ENCODE assay signal across 8 cellular contexts in genomic region chr3:4986611-4987373, GRCh38. TPM values are rescaled to one million over a fixed set of nuclear protein-coding genes. Genes with fewer than 3 reads are reported as not detected.
DNase-seq lines count a peak whose midpoint lies in the region; ATAC-seq and TF ChIP-seq lines count a peak whose summit lies in the region.

No MANE protein-coding gene starts in this region.

- peaks cover 42% of the 10 kb centered on the region for H3K36me3 Mint-ChIP-seq in activated CD8-positive, alpha-beta T cell treated with anti-CD3 and anti-CD28 coated beads for 36 hours (ENCODE audit: low read depth)

- H3K36me3 ChIP-seq in BE2C (no peaks in the 10 kb centered on the region), ectodermal cell (ENCODE audit: control insufficient read depth, insufficient read depth, low read length) (no peaks in the 10 kb centered on the region), lung (ENCODE audit: control insufficient read depth in 2 of 2, insufficient read depth in 2 of 2, low read length in 2 of 2) (peaks cover 0 to 9% of the 10 kb centered on the region in 2 donors)

- H3K4me3 ChIP-seq in BE2C (ENCODE audit: low read depth, low read length) (peak overlapping the region; percentile 46), ectodermal cell (ENCODE audit: insufficient read depth, low read depth, low read length) (peak overlapping the region; percentile 31), lung (peak overlapping the region; percentile 15)

- POLR2A ChIA-PET in activated CD8-positive, alpha-beta T cell treated with anti-CD3 and anti-CD28 coated beads for 36 hours (lab: Charles Lee): interaction anchor here (0.6 to 13.9 kb wide), 16 partner anchors 7 to 152 kb away, joined by 3 to 434 read pairs (median 12); no protein-coding TSS in a partner anchor

- H3K4me1 ChIP-seq in BE2C: peaks cover 6% of the 10 kb centered on the region
- peaks cover 16% of the 10 kb centered on the region for H3K4me1 ChIP-seq in ectodermal cell (ENCODE audit: control insufficient read depth, insufficient read depth, low read length)
- H3K4me1 ChIP-seq in lung (ENCODE audit: control insufficient read depth in 2 of 2, insufficient read depth in 2 of 2, low read length in 2 of 2): peaks cover 4 to 12% of the 10 kb centered on the region in 2 donors

- WGBS in ectodermal cell, 2 experiments: 1% methylated on average over 46 to 49 of the region's 50 CpGs
- 1% methylated on average over 50 of the region's 50 CpGs for WGBS in lung, 2 donors

- peaks cover 63% of the 10 kb centered on the region for H3K4me1 Mint-ChIP-seq in activated CD8-positive, alpha-beta T cell treated with anti-CD3 and anti-CD28 coated beads for 36 hours (ENCODE audit: low read depth)

- intact Hi-C loops in activated CD8-positive, alpha-beta T cell treated with anti-CD3 and anti-CD28 coated beads for 36 hours (cut with micrococcal nuclease): loop anchor here (5.0 kb wide), 1 partner anchor 71 kb away; no protein-coding TSS in a partner anchor

- no peaks in the 10 kb centered on the region for H3K9me3 ChIP-seq in BE2C
- no peaks in the 10 kb centered on the region for H3K9me3 ChIP-seq in ectodermal cell (ENCODE audit: control insufficient read depth, low read length)
- H3K9me3 ChIP-seq in lung (ENCODE audit: control insufficient read depth in 2 of 2, insufficient read depth in 1 of 2, low read length in 1 of 2): no peaks in the 10 kb centered on the region

- H3K4me3 Mint-ChIP-seq in activated CD8-positive, alpha-beta T cell treated with anti-CD3 and anti-CD28 coated beads for 36 hours: peak overlapping the region; percentile 92

- TF ChIP-seq CTCF in BE2C (IDR thresholded peaks at IDR 0.05; ENCODE audit: low read depth, low read length): peak; percentile 3; the same call in 1 of the 2 replicates
- no peak for TF ChIP-seq CTCF in activated CD8-positive, alpha-beta T cell treated with anti-CD3 and anti-CD28 coated beads for 36 hours (IDR thresholded peaks at IDR 0.05)
- TF ChIP-seq CTCF in lung (IDR thresholded peaks at IDR 0.05; ENCODE audit: control extremely low read depth, extremely low read depth): no peak

- peak; percentile 61 for ATAC-seq in GM19035 (IDR thresholded peaks at IDR 0.05; ENCODE audit: unreplicated experiment)
- peak; percentile 65 for ATAC-seq in HG03196 (IDR thresholded peaks at IDR 0.05; ENCODE audit: unreplicated experiment)
- peak; percentile 67 for ATAC-seq in activated CD8-positive, alpha-beta T cell treated with anti-CD3 and anti-CD28 coated beads for 36 hours
- ATAC-seq in lung (ENCODE audit: insufficient read depth, low FRiP score): peak; percentile 87

- DNase-seq in BE2C (peak; percentile 89), NCI-H524 treated with DMSO at 0.1 percent for 48 hours (lab: John Stamatoyannopoulos, UW) (peak; percentile 65), lung (ENCODE audit: low spot score) (peak; percentile 97)
- DNase-seq in activated CD8-positive, alpha-beta T cell treated with anti-CD3 and anti-CD28 coated beads for 36 hours: peak; percentile 91
- DNase-seq in stimulated activated CD4-positive, alpha-beta T cell treated with anti-CD3 and anti-CD28 coated beads, TNF-alpha, amount 100 ng/mL, for 24 hours (ENCODE audit: low read depth in 3 of 3): peak; percentile 21 to 78 (median 37)

- no peaks in the 10 kb centered on the region for H3K9me3 Mint-ChIP-seq in activated CD8-positive, alpha-beta T cell treated with anti-CD3 and anti-CD28 coated beads for 36 hours

- no peak overlapping the region for H3K27ac ChIP-seq in ectodermal cell (ENCODE audit: insufficient read depth, low read depth, low read length, poor library complexity, severe bottlenecking)
- H3K27ac ChIP-seq in lung (ENCODE audit: low read depth in 1 of 2, low read length in 1 of 2): peak overlapping the region; percentile 96 to 98

- H3K27ac Mint-ChIP-seq in activated CD8-positive, alpha-beta T cell treated with anti-CD3 and anti-CD28 coated beads for 36 hours: peak overlapping the region; percentile 88

- no peaks in the 10 kb centered on the region for H3K27me3 Mint-ChIP-seq in activated CD8-positive, alpha-beta T cell treated with anti-CD3 and anti-CD28 coated beads for 36 hours

- H3K27me3 ChIP-seq in BE2C (no peaks in the 10 kb centered on the region), ectodermal cell (ENCODE audit: control insufficient read depth, insufficient read depth, low read length, poor library complexity, severe bottlenecking) (peaks cover 54% of the 10 kb centered on the region), lung (ENCODE audit: control insufficient read depth, insufficient read depth) (no peaks in the 10 kb centered on the region)

- CTCF ChIA-PET in activated CD8-positive, alpha-beta T cell treated with anti-CD3 and anti-CD28 coated beads for 36 hours (lab: Charles Lee): interaction anchor here (0.9 to 12.3 kb wide), 17 partner anchors 8 to 636 kb away, joined by 3 to 148 read pairs (median 4); no protein-coding TSS in a partner anchor

RNA-seq across cellular contexts. Expression of gene BHLHE40, which starts 7.6 kb away (rescaled TPM):
- polyA plus RNA-seq in BE2C (2012; ENCODE audit: insufficient read depth, insufficient read length, low read depth): 21.8 TPM
- total RNA-seq in activated CD8-positive, alpha-beta T cell treated with anti-CD3 and anti-CD28 coated beads for 36 hours: 100 to 1,000 TPM; 456 to 470 TPM
- 0.91 TPM for polyA plus RNA-seq in ectodermal cell (2013, experiment 1 of 4)
- 0.37 TPM for polyA plus RNA-seq in ectodermal cell (2013, experiment 2 of 4)
- polyA plus RNA-seq in ectodermal cell (2013, experiment 3 of 4): 0.59 TPM
- polyA plus RNA-seq in ectodermal cell (2013, experiment 4 of 4): 0.32 TPM
- 100 to 1,000 TPM in 1 of 2 donors, 10 to 100 TPM in 1; 84.4 to 204 TPM for total RNA-seq in lung
- 10 to 100 TPM; 28.5 to 92.5 TPM for polyA plus RNA-seq in lung

Comparison
In these comparisons a context has a peak if more than half of its experiments do, and no peak if none do; other contexts are left out.
1. DNase-seq: peak in every context shown above with its lines; median percentile 97 in lung; 91 in activated CD8-positive, alpha-beta T cell treated with anti-CD3 and anti-CD28 coated beads for 36 hours; 89 in BE2C; 65 in NCI-H524 treated with DMSO at 0.1 percent for 48 hours; 37 in stimulated activated CD4-positive, alpha-beta T cell treated with anti-CD3 and anti-CD28 coated beads, TNF-alpha, amount 100 ng/mL, for 24 hours.